ENCODE assay signal across 16 cellular contexts in genomic region chr19:2665103-2665502, GRCh38. TPM values are rescaled to one million over a fixed set of nuclear protein-coding genes. Genes with fewer than 3 reads are reported as not detected.
"Had no signal": no experiment of that assay in that cellular context is flagged by ENCODE, and none has a peak within 500 bp of the region (broad histone marks: within the 10 kb centered on the region; RNA-seq: fewer than 3 reads in every experiment).

No MANE protein-coding gene starts in this region.

- H3K36me3 Mint-ChIP-seq: activated CD4-positive, alpha-beta memory T cell treated with anti-CD3 and anti-CD28 coated beads for 36 hours; activated naive CD8-positive, alpha-beta T cell treated with anti-CD3 and anti-CD28 coated beads, Interleukin-2, amount 10 ng/mL, durations not matched to agents 7 days and 5 days had no signal

- H3K4me1 ChIP-seq: ascending aorta, colonic mucosa, gastrocnemius medialis, prostate gland, testis had no signal

- H3K9me3 ChIP-seq: ascending aorta, colonic mucosa, gastrocnemius medialis, prostate gland, testis had no signal

- H3K27ac Mint-ChIP-seq: activated CD4-positive, alpha-beta memory T cell treated with anti-CD3 and anti-CD28 coated beads for 36 hours; activated naive CD8-positive, alpha-beta T cell treated with anti-CD3 and anti-CD28 coated beads, Interleukin-2, amount 10 ng/mL, durations not matched to agents 7 days and 5 days; naive thymus-derived CD8-positive, alpha-beta T cell had no signal

- H3K4me3 ChIP-seq: ascending aorta, colonic mucosa, gastrocnemius medialis, lung, prostate gland, testis had no signal

- H3K36me3 ChIP-seq: ascending aorta, colonic mucosa, gastrocnemius medialis, prostate gland had no signal

- H3K9me3 Mint-ChIP-seq: activated CD4-positive, alpha-beta memory T cell treated with anti-CD3 and anti-CD28 coated beads for 36 hours; activated naive CD8-positive, alpha-beta T cell treated with anti-CD3 and anti-CD28 coated beads, Interleukin-2, amount 10 ng/mL, durations not matched to agents 7 days and 5 days had no signal

- H3K27me3 ChIP-seq: ascending aorta, colonic mucosa, gastrocnemius medialis, testis had no signal

- H3K27me3 Mint-ChIP-seq: activated CD4-positive, alpha-beta memory T cell treated with anti-CD3 and anti-CD28 coated beads for 36 hours; activated naive CD8-positive, alpha-beta T cell treated with anti-CD3 and anti-CD28 coated beads, Interleukin-2, amount 10 ng/mL, durations not matched to agents 7 days and 5 days; naive thymus-derived CD8-positive, alpha-beta T cell had no signal

- H3K4me1 Mint-ChIP-seq: activated naive CD8-positive, alpha-beta T cell treated with anti-CD3 and anti-CD28 coated beads, Interleukin-2, amount 10 ng/mL, durations not matched to agents 7 days and 5 days had no signal

- DNase-seq: activated CD4-positive, alpha-beta memory T cell treated with anti-CD3 and anti-CD28 coated beads for 36 hours; activated gamma-delta T cell; activated naive CD8-positive, alpha-beta T cell treated with anti-CD3 and anti-CD28 coated beads, Interleukin-2, amount 10 ng/mL, durations not matched to agents 7 days and 5 days; activated T-cell treated with anti-CD3 and anti-CD28 coated beads, Interleukin-2, amount 50 U/mL, for 48 hours; colonic mucosa; effector CD8-positive, alpha-beta T cell; gastrocnemius medialis; hippocampal formation; stimulated activated CD4-positive, alpha-beta T cell treated with anti-CD3 and anti-CD28 coated beads, Interleukin-2, amount 100 ng/mL, for 24 hours; stimulated activated naive CD8-positive, alpha-beta T cell treated with anti-CD3 and anti-CD28 coated beads, Interleukin-15, Interleukin-2, amounts not matched to agents 100 U/mL and 50 U/mL, for 24 hours; testis had no signal

- H3K4me3 Mint-ChIP-seq: activated CD4-positive, alpha-beta memory T cell treated with anti-CD3 and anti-CD28 coated beads for 36 hours; activated naive CD8-positive, alpha-beta T cell treated with anti-CD3 and anti-CD28 coated beads, Interleukin-2, amount 10 ng/mL, durations not matched to agents 7 days and 5 days; naive thymus-derived CD8-positive, alpha-beta T cell had no signal

- H3K27ac ChIP-seq: ascending aorta, colonic mucosa, gastrocnemius medialis, prostate gland had no signal

- ATAC-seq: gastrocnemius medialis; sciatic nerve; stimulated activated naive CD8-positive, alpha-beta T cell treated with anti-CD3 and anti-CD28 coated beads, Interleukin-15, Interleukin-2, amounts not matched to agents 100 U/mL and 50 U/mL, for 24 hours had no signal

RNA-seq across cellular contexts. Expression of gene DIRAS1, which starts 56.1 kb away (rescaled TPM):
- total RNA-seq: activated naive CD8-positive, alpha-beta T cell treated with anti-CD3 and anti-CD28 coated beads, Interleukin-2, amount 10 ng/mL, durations not matched to agents 7 days and 5 days; ascending aorta had no signal
- polyA plus RNA-seq: naive thymus-derived CD8-positive, alpha-beta T cell had no signal
